ENCODE assay signal across 19 cellular contexts in genomic region chr11:70833554-70833953, GRCh38.
DNase-seq lines count a peak whose midpoint lies in the region; ATAC-seq, FAIRE-seq and TF ChIP-seq lines count a peak whose summit lies in the region.
"Had no signal": no experiment of that assay in that cellular context is flagged by ENCODE, and none has a peak within 500 bp of the region (broad histone marks: within the 10 kb centered on the region; RNA-seq: fewer than 3 reads in every experiment).

No MANE protein-coding gene starts in this region.

- peak overlapping the region; percentile 29; the same call in 1 of the 2 replicates for H3K14ac ChIP-seq in H9 (ENCODE audit: insufficient read depth, low read length)
- H3K14ac ChIP-seq in neuronal stem cell (ENCODE audit: low read length): no peak overlapping the region

- no peaks in the 10 kb centered on the region for H3K79me1 ChIP-seq in H9 (ENCODE audit: insufficient read depth, low read depth, low read length, poor library complexity, severe bottlenecking)
- H3K79me1 ChIP-seq in neuronal stem cell (ENCODE audit: low read depth, low read length): no peaks in the 10 kb centered on the region

- no peak for TF ChIP-seq EP300 in A549 (IDR thresholded peaks at IDR 0.05)

- POLR2A ChIA-PET in A549 (lab: Yijun Ruan, JAX) (no interaction called here), WTC11 (lab: Charles Lee) (no interaction called here)

- H3K27ac ChIP-seq in A549 (no peak overlapping the region), H9 (ENCODE audit: insufficient read length, low read depth, low read length) (no peak overlapping the region), neuronal stem cell (replicated peaks; ENCODE audit: low read length) (no peak overlapping the region)
- H3K27ac ChIP-seq: GM23248 had no signal

- H3K36me3 ChIP-seq in neuronal stem cell (replicated peaks in 1 of 2; ENCODE audit: control insufficient read depth in 2 of 2, insufficient read depth in 2 of 2, low read length in 2 of 2): no peaks in the 10 kb centered on the region
- H3K36me3 ChIP-seq: BE2C, HAP-1 had no signal

- H4K91ac ChIP-seq in H9 (ENCODE audit: insufficient read length, low read depth, low read length) (no peak overlapping the region), neuronal stem cell (ENCODE audit: low read depth, low read length, poor library complexity) (no peak overlapping the region)

- no peak overlapping the region for H4K5ac ChIP-seq in H9 (ENCODE audit: insufficient read length, low read depth, low read length)

- no peak overlapping the region for H3T11ph ChIP-seq in H9 (ENCODE audit: low read length)

- TF ChIP-seq POLR2A in A549 (IDR thresholded peaks at IDR 0.05; ENCODE audit: low read length) (no peak), H54 (IDR thresholded peaks at IDR 0.05; ENCODE audit: low read depth, low read length) (no peak)

- H3K36me3 Mint-ChIP-seq in H9 (ENCODE audit: insufficient read depth in 1 of 3, low read depth in 3 of 3) (peaks cover 0 to 6% (median 6%) of the 10 kb centered on the region in 3 experiments; a peak in 4 of 7 replicates), WTC11 (peaks cover 4% of the 10 kb centered on the region)
- H3K36me3 Mint-ChIP-seq: CD4-positive, CD25-positive, alpha-beta regulatory T cell; CD8-positive, alpha-beta memory T cell; IgD-negative memory B cell had no signal

- H3K4me3 Mint-ChIP-seq in H9: peak overlapping the region in 1 of 2 experiments; percentile 27; a peak in 1 of 5 replicates
- H3K4me3 Mint-ChIP-seq in WTC11: 0 out of 2 replicates have a peak overlapping the region, but pooled peaks have one; percentile 25
- H3K4me3 Mint-ChIP-seq: CD4-positive, CD25-positive, alpha-beta regulatory T cell; CD8-positive, alpha-beta memory T cell had no signal

- H2BK15ac ChIP-seq in H9 (ENCODE audit: low read depth, low read length): no peak overlapping the region
- H2BK15ac ChIP-seq in neuronal stem cell (ENCODE audit: low read length): no peak overlapping the region

- no peak overlapping the region for H2BK20ac ChIP-seq in H9 (ENCODE audit: low read depth, low read length, poor library complexity, severe bottlenecking)

- H3K9me3 Mint-ChIP-seq in H9 (peaks cover 0 to 5% of the 10 kb centered on the region in 2 experiments; a peak in 2 of 5 replicates), WTC11 (peaks cover 6% of the 10 kb centered on the region)

- H3K4me2 ChIP-seq in A549 (no peak overlapping the region), H9 (ENCODE audit: insufficient read depth, insufficient read length, low read length) (no peak overlapping the region), neuronal stem cell (ENCODE audit: insufficient read depth, low read length, poor library complexity, severe bottlenecking) (no peak overlapping the region)

- H2BK12ac ChIP-seq in H9 (ENCODE audit: insufficient read length, low read depth, low read length): no peak overlapping the region
- H2BK12ac ChIP-seq in neuronal stem cell (ENCODE audit: low read length): peak overlapping the region; percentile 59

- peak overlapping the region; percentile 2 for H3K18ac ChIP-seq in H9 (ENCODE audit: insufficient read length, low read depth, low read length)
- H3K18ac ChIP-seq in neuronal stem cell (ENCODE audit: low read length): peak overlapping the region; percentile 92

- 68% methylated on average over 5 of the region's 5 CpGs for WGBS in A549 (ENCODE audit: missing lambda C conversion rate)
- WGBS in H9 (ENCODE audit: extremely low coverage, insufficient read length, low lambda C conversion rate): no CpG with 5 or more reads among the region's 5 CpGs
- no CpG with 5 or more reads among the region's 5 CpGs for WGBS in neuronal stem cell (ENCODE audit: extremely low coverage in 2 of 2, insufficient read length in 2 of 2, insufficient replicate concordance in 1 of 2), 2 donors

- H3K4me3 ChIP-seq in A549 (no peak overlapping the region), neuronal stem cell (ENCODE audit: low read length in 2 of 2) (no peak overlapping the region)
- H3K4me3 ChIP-seq: GM23248, HAP-1 had no signal

- peaks cover 1% of the 10 kb centered on the region; the same call in 1 of the 2 replicates for H3K27me3 Mint-ChIP-seq in H9 (ENCODE audit: low read depth)
- H3K27me3 Mint-ChIP-seq in WTC11 (ENCODE audit: low read depth): no peaks in the 10 kb centered on the region

- no peak overlapping the region for H3K56ac ChIP-seq in H9 (ENCODE audit: insufficient read length, low read depth, low read length)

- DNase-seq in A549 (ENCODE audit: low read depth in 1 of 2, low spot score in 1 of 2) (no peak), H9 (no peak), WTC11 (ENCODE audit: low spot score) (no peak), neuronal stem cell (ENCODE audit: low spot score) (no peak), H54 (ENCODE audit: insufficient read length, low spot score) (no peak), DMS53 (lab: John Stamatoyannopoulos, UW) (no peak)
- DNase-seq: ACHN; BE2C; C1 segment of cervical spinal cord; CD4-positive, CD25-positive, alpha-beta regulatory T cell; CD8-positive, alpha-beta memory T cell; COR-L47; DMS 273 treated with DMSO at 0.1 percent for 48 hours; GM23248; KG1 had no signal

- H3K9me3 ChIP-seq in A549: no peaks in the 10 kb centered on the region
- H3K9me3 ChIP-seq in H9 (ENCODE audit: control insufficient read depth, low read depth, low read length): no peaks in the 10 kb centered on the region
- H3K9me3 ChIP-seq in neuronal stem cell (replicated peaks in 1 of 2; ENCODE audit: control insufficient read depth in 2 of 2, insufficient read depth in 1 of 2, low read depth in 1 of 2, low read length in 2 of 2): peaks cover 2 to 9% of the 10 kb centered on the region in 2 donors
- H3K9me3 ChIP-seq: BE2C, HAP-1 had no signal

- H3K23me2 ChIP-seq in H9 (ENCODE audit: insufficient read length, low read depth, low read length, poor library complexity, severe bottlenecking): no peaks in the 10 kb centered on the region

- H3K4me1 ChIP-seq in A549: no peaks in the 10 kb centered on the region
- peaks cover 2% of the 10 kb centered on the region; the same call in 1 of the 2 replicates for H3K4me1 ChIP-seq in H9 (ENCODE audit: insufficient read depth, low read length)
- H3K4me1 ChIP-seq in neuronal stem cell (ENCODE audit: control insufficient read depth in 2 of 2, insufficient read depth in 1 of 2, low read depth in 1 of 2, low read length in 2 of 2): peaks cover 0 to 4% of the 10 kb centered on the region in 2 donors
- H3K4me1 ChIP-seq: BE2C, HAP-1 had no signal

- FAIRE-seq in A549 (lab: Jason Lieb, UNC): no peak
- FAIRE-seq in H54 (lab: Jason Lieb, UNC): no peak
- FAIRE-seq: G401.6, GM12891 had no signal

- H3K4me1 Mint-ChIP-seq in H9 (peaks cover 35 to 56% of the 10 kb centered on the region in 2 experiments), WTC11 (peaks cover 27% of the 10 kb centered on the region)
- H3K4me1 Mint-ChIP-seq: CD4-positive, CD25-positive, alpha-beta regulatory T cell; CD8-positive, alpha-beta memory T cell; IgD-negative memory B cell had no signal

- no peak overlapping the region for H4K8ac ChIP-seq in H9 (replicated peaks; ENCODE audit: insufficient read length, low read depth, low read length)
- H4K8ac ChIP-seq in neuronal stem cell (ENCODE audit: low read depth, low read length): no peak overlapping the region

- no peak overlapping the region for H3K23ac ChIP-seq in H9 (ENCODE audit: insufficient read length, low read depth, low read length)
- no peak overlapping the region for H3K23ac ChIP-seq in neuronal stem cell (ENCODE audit: low read depth, low read length, poor library complexity)

- CTCF ChIA-PET in A549 (lab: Yijun Ruan, JAX): interaction anchor here (0.5 to 4.9 kb wide), 4 partner anchors 16 to 228 kb away, joined by 3 to 25 read pairs (median 6); no protein-coding TSS in a partner anchor
- CTCF ChIA-PET in WTC11 (lab: Charles Lee): interaction anchor here (0.7 to 3.8 kb wide), 4 partner anchors 18 to 1310 kb away, joined by 3 to 28 read pairs (median 5); no protein-coding TSS in a partner anchor

- H2AK5ac ChIP-seq in H9 (ENCODE audit: insufficient read length, low read length): no peak overlapping the region
- peak overlapping the region; percentile 91 for H2AK5ac ChIP-seq in neuronal stem cell (ENCODE audit: low read depth, low read length)

- H2BK120ac ChIP-seq in H9 (ENCODE audit: low read depth, low read length, poor library complexity, severe bottlenecking) (no peak overlapping the region), neuronal stem cell (ENCODE audit: low read depth, low read length) (no peak overlapping the region)

- TF ChIP-seq CTCF in A549 (IDR thresholded peaks at IDR 0.05) (no peak), H9 (conservative IDR thresholded peaks at IDR 0.05) (no peak), WTC11 (IDR thresholded peaks at IDR 0.05) (no peak)

- no peak for TF ChIP-seq RAD21 in A549 (conservative IDR thresholded peaks at IDR 0.05 in 1 of 2, IDR thresholded peaks at IDR 0.05 in 1 of 2)

- H3K79me2 ChIP-seq in H9 (ENCODE audit: insufficient read depth, low read length): no peaks in the 10 kb centered on the region

- H3K27me3 ChIP-seq in H9 (ENCODE audit: insufficient read depth, low read length) (no peaks in the 10 kb centered on the region), neuronal stem cell (ENCODE audit: control insufficient read depth in 3 of 3, insufficient read depth in 3 of 3, low read depth in 1 of 3, low read length in 3 of 3) (peaks cover 0 to 13% (median 0%) of the 10 kb centered on the region in 3 experiments)

- ATAC-seq in A549: no peak
- ATAC-seq in WTC11: no peak

- H3K27ac Mint-ChIP-seq in H9: peak overlapping the region; percentile 88 to 95 (median 90); a peak in 5 of 7 replicates
- peak overlapping the region; percentile 97 for H3K27ac Mint-ChIP-seq in WTC11
- H3K27ac Mint-ChIP-seq: CD4-positive, CD25-positive, alpha-beta regulatory T cell; CD8-positive, alpha-beta memory T cell; IgD-negative memory B cell had no signal

- H4K20me1 ChIP-seq in H9 (ENCODE audit: control insufficient read depth, insufficient read depth, insufficient read length): peaks cover 5% of the 10 kb centered on the region

- no peak overlapping the region for H3K4ac ChIP-seq in H9 (ENCODE audit: low read depth, low read length)
- no peak overlapping the region for H3K4ac ChIP-seq in neuronal stem cell (ENCODE audit: low read length)

- no peak overlapping the region for H2BK5ac ChIP-seq in H9 (ENCODE audit: insufficient read length, low read length)
- H2BK5ac ChIP-seq in neuronal stem cell (ENCODE audit: low read length): peak overlapping the region; percentile 76

- H2AFZ ChIP-seq in H9 (ENCODE audit: low read length) (no peak overlapping the region), neuronal stem cell (ENCODE audit: low read length) (no peak overlapping the region)
- H2AFZ ChIP-seq: GM23248 had no signal

- H3K9ac ChIP-seq in H9 (ENCODE audit: extremely low read depth, insufficient read length, low read length): no peak overlapping the region
- H3K9ac ChIP-seq in neuronal stem cell (ENCODE audit: low read depth, low read length, poor library complexity): no peak overlapping the region
- H3K9ac ChIP-seq: GM23248 had no signal

TF ChIP-seq in A549, 52 proteins besides CTCF, POLR2A, EP300 and RAD21:
- TF ChIP-seq HDAC2 (IDR thresholded peaks at IDR 0.05) (no peak), MAFK (IDR thresholded peaks at IDR 0.05; ENCODE audit: partially characterized antibody) (peak; percentile 91)
TF ChIP-seq in A549: peak in this region for 1.

TF ChIP-seq in WTC11, 78 proteins besides CTCF, POLR2A, EP300 and RAD21 (continues in another document):
- TF ChIP-seq HMGA2 (CRISPR knock-in tag; IDR thresholded peaks at IDR 0.05): no peak
